In the genomic region with DNA sequence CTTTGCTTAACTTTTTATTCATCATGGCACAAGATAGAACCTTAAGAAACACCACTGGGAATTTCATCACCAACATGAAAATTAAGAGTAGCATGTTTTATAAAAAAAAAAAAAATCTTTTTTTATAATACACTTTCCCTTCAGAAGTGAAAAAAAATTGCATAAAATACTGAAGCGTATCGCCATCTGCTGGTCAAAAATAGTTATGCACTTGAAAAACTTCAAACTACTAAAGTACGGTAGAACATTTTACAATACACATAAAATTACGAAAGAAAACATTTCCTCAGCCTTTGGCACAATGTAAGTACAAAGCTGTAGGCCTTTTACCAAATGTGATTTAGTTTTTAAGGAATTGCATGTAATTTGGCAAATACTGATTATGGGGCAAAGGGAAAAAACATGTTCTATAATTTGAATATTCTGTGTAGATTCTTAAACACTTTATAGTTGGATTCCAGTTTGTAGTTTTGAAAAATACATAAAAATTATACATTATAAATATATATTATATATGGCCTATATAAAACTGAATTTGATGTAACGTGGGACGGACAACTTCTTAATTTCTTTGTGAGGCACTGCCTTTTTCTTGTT, we compare ENCODE assay signal across 1 cellular context.
TF ChIP-seq lines count a peak whose summit lies in the region.

No MANE protein-coding gene starts in this region.

TF ChIP-seq in K562, 482 proteins besides CTCF, POLR2A, EP300 and RAD21 (continued from another document):
- TF ChIP-seq, protein P1, sequence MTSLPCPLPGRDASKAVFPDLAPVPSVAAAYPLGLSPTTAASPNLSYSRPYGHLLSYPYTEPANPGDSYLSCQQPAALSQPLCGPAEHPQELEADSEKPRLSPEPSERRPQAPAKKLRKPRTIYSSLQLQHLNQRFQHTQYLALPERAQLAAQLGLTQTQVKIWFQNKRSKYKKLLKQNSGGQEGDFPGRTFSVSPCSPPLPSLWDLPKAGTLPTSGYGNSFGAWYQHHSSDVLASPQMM (CRISPR knock-in tag; IDR thresholded peaks at IDR 0.05) = no peak
- TF ChIP-seq PURB (CRISPR knock-in tag; IDR thresholded peaks at IDR 0.05; ENCODE audit: low read depth) (no peak), ARID1B (IDR thresholded peaks at IDR 0.05) (no peak), ETV1 (tag; conservative IDR thresholded peaks at IDR 0.05; ENCODE audit: low read depth) (no peak), CAMTA2 (CRISPR knock-in tag; conservative IDR thresholded peaks at IDR 0.05) (no peak), SMARCC2 (IDR thresholded peaks at IDR 0.05; ENCODE audit: low read depth) (no peak)
- TF ChIP-seq, protein P2, sequence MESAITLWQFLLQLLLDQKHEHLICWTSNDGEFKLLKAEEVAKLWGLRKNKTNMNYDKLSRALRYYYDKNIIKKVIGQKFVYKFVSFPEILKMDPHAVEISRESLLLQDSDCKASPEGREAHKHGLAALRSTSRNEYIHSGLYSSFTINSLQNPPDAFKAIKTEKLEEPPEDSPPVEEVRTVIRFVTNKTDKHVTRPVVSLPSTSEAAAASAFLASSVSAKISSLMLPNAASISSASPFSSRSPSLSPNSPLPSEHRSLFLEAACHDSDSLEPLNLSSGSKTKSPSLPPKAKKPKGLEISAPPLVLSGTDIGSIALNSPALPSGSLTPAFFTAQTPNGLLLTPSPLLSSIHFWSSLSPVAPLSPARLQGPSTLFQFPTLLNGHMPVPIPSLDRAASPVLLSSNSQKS (CRISPR knock-in tag; IDR thresholded peaks at IDR 0.05) = no peak
- TF ChIP-seq, protein P3, sequence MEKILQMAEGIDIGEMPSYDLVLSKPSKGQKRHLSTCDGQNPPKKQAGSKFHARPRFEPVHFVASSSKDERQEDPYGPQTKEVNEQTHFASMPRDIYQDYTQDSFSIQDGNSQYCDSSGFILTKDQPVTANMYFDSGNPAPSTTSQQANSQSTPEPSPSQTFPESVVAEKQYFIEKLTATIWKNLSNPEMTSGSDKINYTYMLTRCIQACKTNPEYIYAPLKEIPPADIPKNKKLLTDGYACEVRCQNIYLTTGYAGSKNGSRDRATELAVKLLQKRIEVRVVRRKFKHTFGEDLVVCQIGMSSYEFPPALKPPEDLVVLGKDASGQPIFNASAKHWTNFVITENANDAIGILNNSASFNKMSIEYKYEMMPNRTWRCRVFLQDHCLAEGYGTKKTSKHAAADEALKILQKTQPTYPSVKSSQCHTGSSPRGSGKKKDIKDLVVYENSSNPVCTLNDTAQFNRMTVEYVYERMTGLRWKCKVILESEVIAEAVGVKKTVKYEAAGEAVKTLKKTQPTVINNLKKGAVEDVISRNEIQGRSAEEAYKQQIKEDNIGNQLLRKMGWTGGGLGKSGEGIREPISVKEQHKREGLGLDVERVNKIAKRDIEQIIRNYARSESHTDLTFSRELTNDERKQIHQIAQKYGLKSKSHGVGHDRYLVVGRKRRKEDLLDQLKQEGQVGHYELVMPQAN (IDR thresholded peaks at IDR 0.05; ENCODE audit: borderline replicate concordance) = no peak
